2 cellular contexts compared by ENCODE assay signal in the genomic region with DNA sequence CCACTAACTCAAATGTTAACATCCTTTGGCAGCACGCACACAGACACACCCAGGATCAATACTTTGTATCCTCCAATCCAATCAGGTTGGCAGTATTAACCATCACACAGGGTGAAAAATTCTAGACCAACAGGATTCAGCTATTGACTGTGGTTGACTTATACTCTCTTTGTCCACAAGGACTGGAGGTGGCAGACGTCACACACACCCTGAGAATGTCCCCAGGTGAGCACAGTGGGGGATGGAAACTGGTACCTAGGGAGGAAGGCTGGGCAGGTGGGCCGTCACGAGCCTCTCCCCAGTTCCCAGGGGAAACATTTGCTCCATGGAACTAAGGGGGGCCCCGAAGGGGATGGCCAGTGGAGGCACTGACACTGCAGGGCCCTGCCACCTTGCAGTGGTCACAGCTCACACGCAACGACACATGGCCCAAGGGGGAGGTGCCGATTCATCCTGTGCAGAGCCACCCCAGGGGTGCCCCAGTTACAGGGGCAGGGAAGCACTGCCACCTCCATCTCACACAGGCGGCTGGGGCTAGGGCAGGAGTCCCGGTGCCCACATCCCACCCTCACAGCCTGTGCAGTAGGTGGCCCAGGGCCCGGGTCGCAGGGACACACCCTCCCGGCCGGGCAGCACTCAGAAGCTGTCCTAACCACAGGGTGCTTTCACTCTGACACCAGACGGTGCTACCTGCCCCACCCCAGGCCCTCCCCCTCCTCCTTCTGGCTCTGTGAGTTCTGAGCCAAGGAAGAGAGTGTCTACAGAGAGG.
TF ChIP-seq lines count a peak whose summit lies in the region.

No MANE protein-coding gene starts in this region.

TF ChIP-seq in GM23338, 12 proteins besides CTCF, POLR2A, EP300 and RAD21 (continues in another document):
- TF ChIP-seq POLR2AphosphoS5 (IDR thresholded peaks at IDR 0.05; ENCODE audit: low read depth), result no peak
- no peak for TF ChIP-seq ZNF331 (CRISPR knock-in tag; IDR thresholded peaks at IDR 0.05; ENCODE audit: low read depth)
- TF ChIP-seq REST (IDR thresholded peaks at IDR 0.05; ENCODE audit: unreplicated experiment), result no peak
- TF ChIP-seq EZH2 (IDR thresholded peaks at IDR 0.05; ENCODE audit: low read depth, unreplicated experiment), result no peak
- no peak for TF ChIP-seq ETS1 (IDR thresholded peaks at IDR 0.05)
- TF ChIP-seq NANOG (IDR thresholded peaks at IDR 0.05; ENCODE audit: borderline replicate concordance), result no peak
- TF ChIP-seq, protein P1, sequence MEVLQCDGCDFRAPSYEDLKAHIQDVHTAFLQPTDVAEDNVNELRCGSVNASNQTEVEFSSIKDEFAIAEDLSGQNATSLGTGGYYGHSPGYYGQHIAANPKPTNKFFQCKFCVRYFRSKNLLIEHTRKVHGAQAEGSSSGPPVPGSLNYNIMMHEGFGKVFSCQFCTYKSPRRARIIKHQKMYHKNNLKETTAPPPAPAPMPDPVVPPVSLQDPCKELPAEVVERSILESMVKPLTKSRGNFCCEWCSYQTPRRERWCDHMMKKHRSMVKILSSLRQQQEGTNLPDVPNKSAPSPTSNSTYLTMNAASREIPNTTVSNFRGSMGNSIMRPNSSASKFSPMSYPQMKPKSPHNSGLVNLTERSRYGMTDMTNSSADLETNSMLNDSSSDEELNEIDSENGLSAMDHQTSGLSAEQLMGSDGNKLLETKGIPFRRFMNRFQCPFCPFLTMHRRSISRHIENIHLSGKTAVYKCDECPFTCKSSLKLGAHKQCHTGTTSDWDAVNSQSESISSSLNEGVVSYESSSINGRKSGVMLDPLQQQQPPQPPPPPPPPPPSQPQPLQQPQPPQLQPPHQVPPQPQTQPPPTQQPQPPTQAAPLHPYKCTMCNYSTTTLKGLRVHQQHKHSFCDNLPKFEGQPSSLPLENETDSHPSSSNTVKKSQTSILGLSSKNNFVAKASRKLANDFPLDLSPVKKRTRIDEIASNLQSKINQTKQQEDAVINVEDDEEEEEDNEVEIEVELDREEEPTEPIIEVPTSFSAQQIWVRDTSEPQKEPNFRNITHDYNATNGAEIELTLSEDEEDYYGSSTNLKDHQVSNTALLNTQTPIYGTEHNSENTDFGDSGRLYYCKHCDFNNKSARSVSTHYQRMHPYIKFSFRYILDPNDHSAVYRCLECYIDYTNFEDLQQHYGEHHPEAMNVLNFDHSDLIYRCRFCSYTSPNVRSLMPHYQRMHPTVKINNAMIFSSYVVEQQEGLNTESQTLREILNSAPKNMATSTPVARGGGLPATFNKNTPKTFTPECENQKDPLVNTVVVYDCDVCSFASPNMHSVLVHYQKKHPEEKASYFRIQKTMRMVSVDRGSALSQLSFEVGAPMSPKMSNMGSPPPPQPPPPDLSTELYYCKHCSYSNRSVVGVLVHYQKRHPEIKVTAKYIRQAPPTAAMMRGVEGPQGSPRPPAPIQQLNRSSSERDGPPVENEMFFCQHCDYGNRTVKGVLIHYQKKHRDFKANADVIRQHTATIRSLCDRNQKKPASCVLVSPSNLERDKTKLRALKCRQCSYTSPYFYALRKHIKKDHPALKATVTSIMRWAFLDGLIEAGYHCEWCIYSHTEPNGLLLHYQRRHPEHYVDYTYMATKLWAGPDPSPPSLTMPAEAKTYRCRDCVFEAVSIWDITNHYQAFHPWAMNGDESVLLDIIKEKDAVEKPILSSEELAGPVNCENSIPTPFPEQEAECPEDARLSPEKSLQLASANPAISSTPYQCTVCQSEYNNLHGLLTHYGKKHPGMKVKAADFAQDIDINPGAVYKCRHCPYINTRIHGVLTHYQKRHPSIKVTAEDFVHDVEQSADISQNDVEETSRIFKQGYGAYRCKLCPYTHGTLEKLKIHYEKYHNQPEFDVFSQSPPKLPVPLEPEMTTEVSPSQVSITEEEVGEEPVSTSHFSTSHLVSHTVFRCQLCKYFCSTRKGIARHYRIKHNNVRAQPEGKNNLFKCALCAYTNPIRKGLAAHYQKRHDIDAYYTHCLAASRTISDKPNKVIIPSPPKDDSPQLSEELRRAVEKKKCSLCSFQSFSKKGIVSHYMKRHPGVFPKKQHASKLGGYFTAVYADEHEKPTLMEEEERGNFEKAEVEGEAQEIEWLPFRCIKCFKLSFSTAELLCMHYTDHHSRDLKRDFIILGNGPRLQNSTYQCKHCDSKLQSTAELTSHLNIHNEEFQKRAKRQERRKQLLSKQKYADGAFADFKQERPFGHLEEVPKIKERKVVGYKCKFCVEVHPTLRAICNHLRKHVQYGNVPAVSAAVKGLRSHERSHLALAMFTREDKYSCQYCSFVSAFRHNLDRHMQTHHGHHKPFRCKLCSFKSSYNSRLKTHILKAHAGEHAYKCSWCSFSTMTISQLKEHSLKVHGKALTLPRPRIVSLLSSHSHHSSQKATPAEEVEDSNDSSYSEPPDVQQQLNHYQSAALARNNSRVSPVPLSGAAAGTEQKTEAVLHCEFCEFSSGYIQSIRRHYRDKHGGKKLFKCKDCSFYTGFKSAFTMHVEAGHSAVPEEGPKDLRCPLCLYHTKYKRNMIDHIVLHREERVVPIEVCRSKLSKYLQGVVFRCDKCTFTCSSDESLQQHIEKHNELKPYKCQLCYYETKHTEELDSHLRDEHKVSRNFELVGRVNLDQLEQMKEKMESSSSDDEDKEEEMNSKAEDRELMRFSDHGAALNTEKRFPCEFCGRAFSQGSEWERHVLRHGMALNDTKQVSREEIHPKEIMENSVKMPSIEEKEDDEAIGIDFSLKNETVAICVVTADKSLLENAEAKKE (CRISPR knock-in tag; IDR thresholded peaks at IDR 0.05), result no peak

TF ChIP-seq in K562, 482 proteins besides CTCF, POLR2A, EP300 and RAD21:
- TF ChIP-seq ZBTB2 (IDR thresholded peaks at IDR 0.05) (no peak), NUFIP1 (IDR thresholded peaks at IDR 0.05; ENCODE audit: partially characterized antibody) (no peak), ZNF316 (IDR thresholded peaks at IDR 0.05) (peak; percentile 67; the same call in 1 of the 2 replicates), RBBP5 (IDR thresholded peaks at IDR 0.05; ENCODE audit: borderline replicate concordance, insufficient read depth, low read length, poor library complexity, severe bottlenecking) (peak; percentile 6), TRIM28 (IDR thresholded peaks at IDR 0.05) (0 out of 2 replicates have a peak, but pooled peaks have one; percentile 18), GABPB2 (CRISPR knock-in tag; conservative IDR thresholded peaks at IDR 0.05) (no peak)
TF ChIP-seq in K562: peak in this region for 3.
